ENCODE assay signal across 8 cellular contexts in the genomic region with DNA sequence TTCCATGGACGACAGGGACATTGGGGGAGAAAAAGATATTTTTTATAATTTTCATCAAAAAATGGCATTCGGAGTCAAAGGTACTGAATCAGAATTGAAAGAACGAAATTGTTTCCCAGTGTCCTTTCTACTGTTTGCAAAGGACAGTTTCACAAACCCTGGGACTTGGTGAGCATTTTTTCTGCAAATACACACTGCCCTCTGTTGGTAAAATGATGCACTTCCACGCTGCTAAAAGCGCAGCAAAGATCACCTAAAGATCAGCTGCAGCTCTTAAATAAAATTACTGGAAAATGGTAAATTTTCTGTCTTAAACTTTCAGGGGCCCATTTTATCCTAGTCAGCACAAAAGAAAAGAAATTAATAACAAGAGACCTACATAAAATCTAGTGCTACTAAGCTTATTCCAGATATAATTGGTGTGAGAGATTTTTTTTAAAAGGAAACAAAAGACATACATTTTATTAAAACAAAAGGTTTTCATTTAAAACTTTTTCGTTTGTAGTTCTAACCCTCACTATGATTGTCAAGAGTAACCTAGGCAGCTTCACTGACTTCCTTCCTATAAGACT.
DNase-seq lines count a peak whose midpoint lies in the region; ATAC-seq, FAIRE-seq and TF ChIP-seq lines count a peak whose summit lies in the region.

No MANE protein-coding gene starts in this region.

- DNase-seq in AG04449 (ENCODE audit: low read depth, low spot score) (peak; percentile 50), GM12865 (ENCODE audit: low read depth) (peak; percentile 62), NCI-H460 (ENCODE audit: extremely low read depth, low read depth) (peak; percentile 54), bronchial epithelial cell (ENCODE audit: low read depth) (peak; percentile 66), right lobe of liver (peak in 1 of 3 donors; percentile 46)
- DNase-seq in CD8-positive, alpha-beta T cell = no peak

- no peaks in the 10 kb centered on the region for H3K4me1 Mint-ChIP-seq in CD8-positive, alpha-beta T cell (ENCODE audit: low read depth)

- H3K4me1 ChIP-seq in right lobe of liver = no peaks in the 10 kb centered on the region
- H3K4me1 ChIP-seq in CD8-positive, alpha-beta T cell (ENCODE audit: insufficient read depth, low read length) = no peaks in the 10 kb centered on the region

- H3K9me3 Mint-ChIP-seq in CD8-positive, alpha-beta T cell = peaks cover 12% of the 10 kb centered on the region

- H3K36me3 ChIP-seq in bronchial epithelial cell (ENCODE audit: control insufficient read depth, insufficient read depth, low read length) = no peaks in the 10 kb centered on the region
- H3K36me3 ChIP-seq in right lobe of liver = no peaks in the 10 kb centered on the region
- no peaks in the 10 kb centered on the region for H3K36me3 ChIP-seq in CD8-positive, alpha-beta T cell (ENCODE audit: insufficient read depth, low read length)

- CTCF ChIA-PET in AG04449 (lab: Yijun Ruan, JAX) = interaction anchor here (0.7 to 4.6 kb wide), 22 partner anchors 9 to 463 kb away, joined by 3 to 41 read pairs (median 4); no protein-coding TSS in a partner anchor
- CTCF ChIA-PET in CD8-positive, alpha-beta T cell (lab: Charles Lee) = no interaction called here

- TF ChIP-seq CTCF in AG04449 (IDR thresholded peaks at IDR 0.05; ENCODE audit: insufficient read depth, low read length, missing control alignments) (peak; percentile 61), GM12865 (IDR thresholded peaks at IDR 0.05; ENCODE audit: insufficient read depth, low read depth, low read length, missing control alignments) (peak; percentile 65), bronchial epithelial cell (IDR thresholded peaks at IDR 0.05; ENCODE audit: insufficient read depth, low read length, severe bottlenecking) (peak; percentile 75), right lobe of liver (IDR thresholded peaks at IDR 0.05) (peak; percentile 69 to 81 (median 76))
- no peak for TF ChIP-seq CTCF in CD8-positive, alpha-beta T cell (IDR thresholded peaks at IDR 0.05)

- POLR2A ChIA-PET in AG04449 (lab: Yijun Ruan, JAX) = interaction anchor here (0.6 kb wide), 1 partner anchor 649 kb away, joined by 3 read pairs; no protein-coding TSS in a partner anchor
- POLR2A ChIA-PET in CD8-positive, alpha-beta T cell (lab: Charles Lee) = no interaction called here

- H3K9me3 ChIP-seq in right lobe of liver = no peaks in the 10 kb centered on the region
- H3K9me3 ChIP-seq in CD8-positive, alpha-beta T cell (ENCODE audit: low read length) = no peaks in the 10 kb centered on the region

- TF ChIP-seq POLR2A in right lobe of liver (IDR thresholded peaks at IDR 0.05) = no peak

- H3K27me3 Mint-ChIP-seq in CD8-positive, alpha-beta T cell (ENCODE audit: low read depth) = no peaks in the 10 kb centered on the region

- H3K27me3 ChIP-seq in bronchial epithelial cell (ENCODE audit: control insufficient read depth, insufficient read depth, low read length) (no peaks in the 10 kb centered on the region), right lobe of liver (no peaks in the 10 kb centered on the region)
- H3K27me3 ChIP-seq in CD8-positive, alpha-beta T cell (ENCODE audit: insufficient read depth, low read length) = no peaks in the 10 kb centered on the region

- FAIRE-seq in bronchial epithelial cell (lab: Jason Lieb, UNC) = no peak

- ATAC-seq in HG02981 (IDR thresholded peaks at IDR 0.05; ENCODE audit: unreplicated experiment) = peak; percentile 71
- peak; percentile 81 to 89 (median 84) for ATAC-seq in right lobe of liver
- no peak for ATAC-seq in HG03139 (IDR thresholded peaks at IDR 0.05; ENCODE audit: unreplicated experiment)
- ATAC-seq in CD8-positive, alpha-beta T cell = no peak

- WGBS in right lobe of liver (ENCODE audit: insufficient coverage, low coverage, low lambda C conversion rate, missing lambda C conversion rate) = under 1% methylated on average over 6 of the region's 6 CpGs

- no peak overlapping the region for H3K27ac Mint-ChIP-seq in CD8-positive, alpha-beta T cell

- intact Hi-C loops in right lobe of liver (cut with DNase I) = no loop called here
- intact Hi-C loops in CD8-positive, alpha-beta T cell (cut with DNase I, micrococcal nuclease) = no loop called here

- no peak overlapping the region for H3K4me3 Mint-ChIP-seq in CD8-positive, alpha-beta T cell

- no peak overlapping the region for H3K27ac ChIP-seq in right lobe of liver
- H3K27ac ChIP-seq in CD8-positive, alpha-beta T cell (ENCODE audit: low read depth, low read length) = no peak overlapping the region

- H3K4me3 ChIP-seq in AG04449 (ENCODE audit: low read depth, low read length) (no peak overlapping the region), GM12865 (ENCODE audit: low read depth, low read length) (no peak overlapping the region), bronchial epithelial cell (ENCODE audit: low read depth, low read length) (no peak overlapping the region), right lobe of liver (no peak overlapping the region)
- no peak overlapping the region for H3K4me3 ChIP-seq in CD8-positive, alpha-beta T cell (ENCODE audit: low read depth, low read length)

- H3K36me3 Mint-ChIP-seq in CD8-positive, alpha-beta T cell = no peaks in the 10 kb centered on the region

Comparison
In these comparisons a context has a peak if more than half of its experiments do, and no peak if none do; other contexts are left out.
1. DNase-seq: peak in AG04449 (single experiment), GM12865 (single experiment), NCI-H460 (single experiment) and bronchial epithelial cell (single experiment); none in CD8-positive, alpha-beta T cell (0 of 7).
2. ATAC-seq: peak in HG02981 (single experiment) and right lobe of liver (4 of 4); none in HG03139 (single experiment) and CD8-positive, alpha-beta T cell (single experiment).